Comparison of ENCODE assay signal across 8 cellular contexts in the genomic region with DNA sequence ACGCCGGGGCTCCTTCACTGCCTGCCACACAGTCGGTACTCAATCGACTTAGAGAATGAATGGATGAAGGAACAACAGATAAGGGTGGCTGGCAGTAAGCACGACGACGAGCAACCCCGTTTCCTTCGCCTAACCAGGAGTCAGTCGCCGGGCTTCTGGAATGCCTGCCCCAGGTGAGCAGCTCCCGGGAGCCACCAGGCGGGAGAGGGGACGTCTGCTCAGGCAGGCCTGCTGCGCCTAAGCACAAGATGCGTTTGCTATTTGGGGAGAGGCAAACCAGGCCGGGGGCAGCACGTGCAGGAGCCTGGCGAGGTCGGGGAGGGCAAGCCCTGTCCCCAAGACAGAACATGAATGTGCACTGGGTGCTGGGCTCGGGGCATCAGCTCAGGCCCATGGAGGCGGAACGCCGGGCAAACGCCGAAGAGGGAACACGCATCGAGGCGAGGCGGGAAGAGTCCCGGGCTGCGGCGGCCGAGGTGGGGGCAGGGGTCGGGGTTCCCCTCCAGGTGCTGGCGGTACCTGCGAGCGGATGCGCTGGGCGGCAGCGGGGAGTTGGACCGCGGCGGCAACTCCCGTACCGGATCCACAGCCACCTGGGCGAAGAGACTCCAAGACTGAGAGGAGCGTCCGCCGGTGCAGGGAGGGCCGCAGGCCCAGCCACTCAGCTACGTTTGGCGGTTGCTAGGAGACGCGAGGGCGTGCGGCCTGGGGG. TPM values are rescaled to one million over a fixed set of nuclear protein-coding genes. Genes with fewer than 3 reads are reported as not detected.
DNase-seq lines count a peak whose midpoint lies in the region; ATAC-seq and TF ChIP-seq lines count a peak whose summit lies in the region.

A gene with protein sequence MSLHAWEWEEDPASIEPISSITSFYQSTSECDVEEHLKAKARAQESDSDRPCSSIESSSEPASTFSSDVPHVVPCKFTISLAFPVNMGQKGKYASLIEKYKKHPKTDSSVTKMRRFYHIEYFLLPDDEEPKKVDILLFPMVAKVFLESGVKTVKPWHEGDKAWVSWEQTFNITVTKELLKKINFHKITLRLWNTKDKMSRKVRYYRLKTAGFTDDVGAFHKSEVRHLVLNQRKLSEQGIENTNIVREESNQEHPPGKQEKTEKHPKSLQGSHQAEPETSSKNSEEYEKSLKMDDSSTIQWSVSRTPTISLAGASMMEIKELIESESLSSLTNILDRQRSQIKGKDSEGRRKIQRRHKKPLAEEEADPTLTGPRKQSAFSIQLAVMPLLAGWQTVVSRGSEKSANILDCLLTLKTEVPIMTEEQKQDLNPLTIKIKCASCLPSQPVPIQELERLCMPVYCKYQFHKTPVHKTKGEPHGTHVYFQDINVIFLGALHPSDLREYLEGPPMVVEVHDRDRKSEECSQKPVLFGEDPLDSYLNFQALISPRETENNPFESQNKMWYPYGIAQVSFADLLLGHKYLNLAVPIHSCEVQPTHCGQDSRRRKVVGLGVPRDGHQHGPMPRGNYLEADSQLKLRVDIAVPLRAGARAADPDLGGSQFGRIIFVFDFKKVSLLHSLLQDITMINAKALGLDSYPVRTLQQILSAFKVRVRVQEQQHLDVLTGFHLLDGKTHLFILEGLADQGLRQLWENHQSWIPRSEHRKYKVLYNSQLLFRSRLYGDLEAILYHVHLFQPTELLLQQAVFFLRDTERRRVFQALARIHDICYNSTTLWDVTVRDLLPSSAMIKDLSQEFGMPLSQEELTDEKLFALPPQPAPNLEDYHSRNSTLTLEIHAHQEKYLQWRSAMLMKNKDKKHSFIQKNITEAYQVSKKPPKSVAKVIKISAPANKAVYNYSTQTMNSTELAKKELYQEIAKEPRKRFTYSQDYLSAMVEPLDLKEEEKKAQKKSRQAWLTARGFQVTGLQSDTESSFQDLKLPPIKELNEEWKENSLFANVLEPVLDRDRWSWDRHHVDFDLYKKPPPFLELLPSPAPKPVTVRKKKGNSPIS (minus strand): TSS at position 616 of the 712 bp plus-strand sequence. CDS start 772 bp downstream, outside the sequence.

- POLR2A ChIA-PET in AG04450 (lab: Yijun Ruan, JAX): no interaction called here

- ATAC-seq in HG03558 (IDR thresholded peaks at IDR 0.05; ENCODE audit: extremely low read depth, unreplicated experiment) (peak; percentile 49), esophagus mucosa (peak; percentile 99)

- peak within 1 kb of the TSS; percentile 50 for H3K4me3 ChIP-seq in AG04450 (ENCODE audit: low read depth, low read length)

- no peak for DNase-seq in AG04450 (ENCODE audit: low read depth, low spot score)
- peak; percentile 88 for DNase-seq in GM19240 (ENCODE audit: insufficient read length, low spot score)
- peak; percentile 61 to 78 for DNase-seq in NOMO-1 (lab: John Stamatoyannopoulos, UW; ENCODE audit: unreplicated experiment in 2 of 2)
- DNase-seq in activated T-cell treated with anti-CD3 and anti-CD28 coated beads for 48 hours (ENCODE audit: low read depth): peak; percentile 88
- DNase-seq in myocyte (ENCODE audit: low read depth): peak; percentile 63
- peak; percentile 71 to 82 for DNase-seq in stimulated activated CD8-positive, alpha-beta memory T cell treated with anti-CD3 and anti-CD28 coated beads, Interleukin-4, amount 100 ng/mL, for 4 hours (ENCODE audit: low read depth in 2 of 2, low spot score in 1 of 2)

- peaks cover 46% of the 10 kb centered on the region for H3K27me3 ChIP-seq in AG04450 (ENCODE audit: control insufficient read depth, insufficient read depth, low read length)

- TF ChIP-seq CTCF in AG04450 (IDR thresholded peaks at IDR 0.05; ENCODE audit: low read depth, low read length): no peak

- CTCF ChIA-PET in AG04450 (lab: Charles Lee): interaction anchor here (0.7 to 3.2 kb wide), 3 partner anchors 23 to 252 kb away, joined by 3 to 18 read pairs (median 4); no protein-coding TSS in a partner anchor

- no peaks in the 10 kb centered on the region for H3K9me3 ChIP-seq in AG04450 (ENCODE audit: control insufficient read depth, insufficient read depth, low read length)

- H3K27ac ChIP-seq in AG04450 (ENCODE audit: low read depth, low read length): no peak within 1 kb of the TSS

RNA-seq across cellular contexts. Expression of the gene that starts here (rescaled TPM):
- polyA plus RNA-seq in AG04450 (2011; rRNA removed): 0.10 TPM in 1 of 2 replicates, not detected in the other
- polyA minus RNA-seq in AG04450 (2011; rRNA and poly(A)+ RNA removed): 0.04 TPM in 1 of 2 replicates, not detected in the other
- total RNA-seq in esophagus mucosa: 0.80 TPM
- 0.05 and 0.08 TPM in 2 replicates for total RNA-seq in myocyte
- polyA plus RNA-seq in myocyte (2012): 0.64 TPM

Comparison
In these comparisons a context has a peak if more than half of its experiments do, and no peak if none do; other contexts are left out.
1. Peak in ATAC-seq in esophagus mucosa; RNA of the gene not detected or under 1 TPM.
2. Peak in DNase-seq in myocyte; RNA of the gene not detected or under 1 TPM.